Comparison of ENCODE assay signal across 8 cellular contexts in the genomic region with DNA sequence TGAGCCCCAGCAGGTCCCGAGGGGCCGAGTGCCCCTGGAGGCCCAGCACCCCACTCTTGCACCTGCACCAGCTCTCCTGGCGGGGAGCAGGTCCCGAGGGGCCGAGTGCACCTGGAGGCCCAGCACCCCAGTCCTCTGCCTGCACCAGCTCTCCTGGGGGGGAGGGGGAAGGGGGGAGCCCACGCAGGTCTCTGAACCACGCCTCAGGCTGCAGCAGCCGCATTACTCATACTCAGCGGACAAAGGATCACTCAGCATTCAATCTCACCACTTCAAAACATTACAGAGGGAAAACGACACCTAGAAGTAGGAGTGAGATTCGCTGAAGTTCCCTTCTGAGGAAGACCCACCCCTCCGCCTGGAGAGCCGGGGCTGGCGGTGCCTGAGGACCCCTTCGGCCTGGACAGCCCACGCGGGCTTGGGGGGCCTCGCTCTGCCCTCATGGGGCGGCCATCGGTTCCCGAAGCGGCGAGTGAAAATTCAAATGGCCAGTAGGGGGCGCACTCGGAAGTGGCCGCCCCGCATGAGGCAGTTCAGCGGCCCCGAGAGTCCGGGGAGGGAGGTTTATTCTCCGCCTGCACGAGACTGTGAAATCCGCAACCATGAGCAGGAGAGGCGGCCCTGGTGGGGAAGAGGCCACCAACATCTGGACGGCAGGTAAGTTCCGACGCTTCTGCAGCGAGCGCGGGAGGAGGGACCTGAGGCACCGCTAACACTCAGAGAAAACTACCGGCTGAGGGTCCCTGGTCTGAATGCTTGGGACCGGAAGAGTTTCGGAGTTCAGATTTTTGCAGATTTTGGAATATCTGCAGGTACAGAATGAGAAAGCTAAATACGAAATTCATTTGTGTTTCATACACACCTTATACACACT. TPM values are rescaled to one million over a fixed set of nuclear protein-coding genes. Genes with fewer than 3 reads are reported as not detected.
DNase-seq lines count a peak whose midpoint lies in the region; ATAC-seq and TF ChIP-seq lines count a peak whose summit lies in the region.

No MANE protein-coding gene starts in this region.

- peaks cover 9 to 12% (median 10%) of the 10 kb centered on the region in 3 donors for H3K4me1 Mint-ChIP-seq in T-cell

- H3K27ac ChIP-seq in left ventricle myocardium inferior (replicated peaks): peak overlapping the region; percentile 73
- H3K27ac ChIP-seq in vagina: peak overlapping the region; percentile 68

- DNase-seq in Caki2 (ENCODE audit: low read depth) (peak; percentile 66), HS-5 (ENCODE audit: low read depth) (peak; percentile 25), T-cell (peak; percentile 15 to 78 (median 63)), amniotic epithelial cell (ENCODE audit: low read depth) (peak; percentile 48), left ventricle myocardium inferior (peak; percentile 74), renal cortical epithelial cell (ENCODE audit: low read depth) (peak; percentile 60), vagina (ENCODE audit: extremely low spot score in 2 of 2) (no peak)

- H3K4me1 ChIP-seq in left ventricle myocardium inferior (peaks cover 36% of the 10 kb centered on the region), vagina (peaks cover 41% of the 10 kb centered on the region)

- H3K27me3 Mint-ChIP-seq in T-cell: no peaks in the 10 kb centered on the region

- H3K4me3 ChIP-seq in left ventricle myocardium inferior (peak overlapping the region; percentile 62), vagina (peak overlapping the region; percentile 43 to 52)

- no peak for TF ChIP-seq POLR2A in vagina (IDR thresholded peaks at IDR 0.05)

- intact Hi-C loops in left ventricle myocardium inferior (cut with micrococcal nuclease) (no loop called here), vagina (cut with DNase I) (loop anchor here (5.0 to 10.0 kb wide), 2 partner anchors 35 to 88 kb away; no protein-coding TSS in a partner anchor)

- TF ChIP-seq CTCF in left ventricle myocardium inferior (IDR thresholded peaks at IDR 0.05; ENCODE audit: borderline replicate concordance) (peak; percentile 93), vagina (IDR thresholded peaks at IDR 0.05) (peak; percentile 68 to 96 (median 82))

- POLR2A ChIA-PET in T-cell (lab: Charles Lee): no interaction called here

- H3K9me3 ChIP-seq in left ventricle myocardium inferior (replicated peaks) (no peaks in the 10 kb centered on the region), vagina (no peaks in the 10 kb centered on the region)

- ATAC-seq in GM19463 (IDR thresholded peaks at IDR 0.05; ENCODE audit: unreplicated experiment) (peak; percentile 75), T-cell (replicated peaks in 1 of 4) (peak; percentile 85 to 90 (median 86))

- peak overlapping the region; percentile 65 to 73 (median 69) for H3K4me3 Mint-ChIP-seq in T-cell

- H3K9me3 Mint-ChIP-seq in T-cell: no peaks in the 10 kb centered on the region

- in situ Hi-C loops in Caki2 (cut with HindIII; ENCODE audit: low pct_unique_long_range_greater_than_20kb, low sequenced_read_pairs): no loop called here

- H3K36me3 Mint-ChIP-seq in T-cell: peaks cover 1% of the 10 kb centered on the region

- CTCF ChIA-PET in T-cell (lab: Charles Lee): interaction anchor here (0.5 to 1.1 kb wide), 7 partner anchors 20 to 113 kb away, joined by 3 to 8 read pairs (median 4); a partner anchor contains a TSS

- H3K36me3 ChIP-seq in left ventricle myocardium inferior: peaks cover 1% of the 10 kb centered on the region
- H3K36me3 ChIP-seq in vagina: no peaks in the 10 kb centered on the region

- no peaks in the 10 kb centered on the region for H3K27me3 ChIP-seq in left ventricle myocardium inferior (ENCODE audit: low read depth)
- H3K27me3 ChIP-seq in vagina: no peaks in the 10 kb centered on the region

- H3K27ac Mint-ChIP-seq in T-cell: peak overlapping the region in 1 of 2 donors; percentile 44

RNA-seq across cellular contexts. Expression of gene GPER1, which starts 1.1 kb away (rescaled TPM):
- total RNA-seq in Caki2 (2014; rRNA removed; shearing (Covaris generic); ENCODE audit: low replicate concordance): 2.5 and 7.7 TPM in 2 replicates
- total RNA-seq in T-cell (under 1 TPM in 3 of 5 donors, not detected in 2; 0.23 to 0.41 (median 0.26) TPM), left ventricle myocardium inferior (3.0 TPM), renal cortical epithelial cell (0.52 and 1.6 TPM in 2 replicates), vagina (8.3 TPM)

RNA-seq across cellular contexts. Expression of gene GPR146, which starts 42.5 kb away (rescaled TPM):
- total RNA-seq in Caki2 (2014; rRNA removed; shearing (Covaris generic); ENCODE audit: low replicate concordance): 12.2 and 22.2 TPM in 2 replicates
- total RNA-seq in T-cell: 10 to 100 TPM; 11.9 to 14.7 (median 13.0) TPM
- total RNA-seq in left ventricle myocardium inferior: 29.8 TPM
- total RNA-seq in renal cortical epithelial cell: 3.0 and 3.6 TPM in 2 replicates
- 36.1 TPM for total RNA-seq in vagina

Comparison
In these comparisons a context has a peak if more than half of its experiments do, and no peak if none do; other contexts are left out.
1. DNase-seq: peak in Caki2 (single experiment), HS-5 (single experiment), T-cell (34 of 34), amniotic epithelial cell (single experiment), left ventricle myocardium inferior (single experiment) and renal cortical epithelial cell (single experiment); none in vagina (0 of 2).